Comparison of ENCODE assay signal across 1 cellular context in the genomic region with DNA sequence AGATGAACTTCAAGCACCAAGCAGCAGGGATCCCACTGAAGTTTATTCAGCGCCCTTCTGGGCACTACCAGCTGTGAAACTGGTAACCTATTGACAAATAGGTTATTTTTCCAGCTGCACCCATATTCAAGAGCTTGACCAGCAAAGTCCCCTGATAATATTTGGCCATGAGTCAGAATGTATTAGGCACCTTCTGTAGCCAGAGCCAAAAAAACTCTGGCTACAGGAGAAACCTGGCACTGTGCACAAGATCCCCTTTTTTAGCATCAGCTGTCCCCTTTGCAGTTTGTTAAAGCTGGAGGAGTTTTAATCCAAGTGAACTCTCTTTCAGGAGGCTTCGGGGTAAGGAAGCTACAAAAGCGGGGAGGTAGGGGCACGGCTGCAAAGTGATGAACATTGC.
TF ChIP-seq lines count a peak whose summit lies in the region.

No MANE protein-coding gene starts in this region.

TF ChIP-seq in GM12878, 131 proteins besides CTCF, POLR2A, EP300 and RAD21:
- no peak for TF ChIP-seq BCL11A (IDR thresholded peaks at IDR 0.05; ENCODE audit: low read depth, low read length)
- TF ChIP-seq SREBF1 (IDR thresholded peaks at IDR 0.05; ENCODE audit: low read length): no peak
- TF ChIP-seq RAD51 (IDR thresholded peaks at IDR 0.05): no peak
- TF ChIP-seq, protein P1, sequence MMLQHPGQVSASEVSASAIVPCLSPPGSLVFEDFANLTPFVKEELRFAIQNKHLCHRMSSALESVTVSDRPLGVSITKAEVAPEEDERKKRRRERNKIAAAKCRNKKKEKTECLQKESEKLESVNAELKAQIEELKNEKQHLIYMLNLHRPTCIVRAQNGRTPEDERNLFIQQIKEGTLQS (IDR thresholded peaks at IDR 0.05; ENCODE audit: borderline replicate concordance, extremely low read depth, low read depth, low read length): no peak
- TF ChIP-seq TCF7 (IDR thresholded peaks at IDR 0.05; ENCODE audit: borderline replicate concordance): no peak
- TF ChIP-seq, protein P2, sequence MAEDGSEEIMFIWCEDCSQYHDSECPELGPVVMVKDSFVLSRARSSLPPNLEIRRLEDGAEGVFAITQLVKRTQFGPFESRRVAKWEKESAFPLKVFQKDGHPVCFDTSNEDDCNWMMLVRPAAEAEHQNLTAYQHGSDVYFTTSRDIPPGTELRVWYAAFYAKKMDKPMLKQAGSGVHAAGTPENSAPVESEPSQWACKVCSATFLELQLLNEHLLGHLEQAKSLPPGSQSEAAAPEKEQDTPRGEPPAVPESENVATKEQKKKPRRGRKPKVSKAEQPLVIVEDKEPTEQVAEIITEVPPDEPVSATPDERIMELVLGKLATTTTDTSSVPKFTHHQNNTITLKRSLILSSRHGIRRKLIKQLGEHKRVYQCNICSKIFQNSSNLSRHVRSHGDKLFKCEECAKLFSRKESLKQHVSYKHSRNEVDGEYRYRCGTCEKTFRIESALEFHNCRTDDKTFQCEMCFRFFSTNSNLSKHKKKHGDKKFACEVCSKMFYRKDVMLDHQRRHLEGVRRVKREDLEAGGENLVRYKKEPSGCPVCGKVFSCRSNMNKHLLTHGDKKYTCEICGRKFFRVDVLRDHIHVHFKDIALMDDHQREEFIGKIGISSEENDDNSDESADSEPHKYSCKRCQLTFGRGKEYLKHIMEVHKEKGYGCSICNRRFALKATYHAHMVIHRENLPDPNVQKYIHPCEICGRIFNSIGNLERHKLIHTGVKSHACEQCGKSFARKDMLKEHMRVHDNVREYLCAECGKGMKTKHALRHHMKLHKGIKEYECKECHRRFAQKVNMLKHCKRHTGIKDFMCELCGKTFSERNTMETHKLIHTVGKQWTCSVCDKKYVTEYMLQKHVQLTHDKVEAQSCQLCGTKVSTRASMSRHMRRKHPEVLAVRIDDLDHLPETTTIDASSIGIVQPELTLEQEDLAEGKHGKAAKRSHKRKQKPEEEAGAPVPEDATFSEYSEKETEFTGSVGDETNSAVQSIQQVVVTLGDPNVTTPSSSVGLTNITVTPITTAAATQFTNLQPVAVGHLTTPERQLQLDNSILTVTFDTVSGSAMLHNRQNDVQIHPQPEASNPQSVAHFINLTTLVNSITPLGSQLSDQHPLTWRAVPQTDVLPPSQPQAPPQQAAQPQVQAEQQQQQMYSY (CRISPR knock-in tag; IDR thresholded peaks at IDR 0.05): no peak
- no peak for TF ChIP-seq HCFC1 (IDR thresholded peaks at IDR 0.05; ENCODE audit: low read length)
- no peak for TF ChIP-seq PML (IDR thresholded peaks at IDR 0.05; ENCODE audit: low read length)
- TF ChIP-seq IKZF1 (conservative IDR thresholded peaks at IDR 0.05): no peak
- TF ChIP-seq, protein P3, sequence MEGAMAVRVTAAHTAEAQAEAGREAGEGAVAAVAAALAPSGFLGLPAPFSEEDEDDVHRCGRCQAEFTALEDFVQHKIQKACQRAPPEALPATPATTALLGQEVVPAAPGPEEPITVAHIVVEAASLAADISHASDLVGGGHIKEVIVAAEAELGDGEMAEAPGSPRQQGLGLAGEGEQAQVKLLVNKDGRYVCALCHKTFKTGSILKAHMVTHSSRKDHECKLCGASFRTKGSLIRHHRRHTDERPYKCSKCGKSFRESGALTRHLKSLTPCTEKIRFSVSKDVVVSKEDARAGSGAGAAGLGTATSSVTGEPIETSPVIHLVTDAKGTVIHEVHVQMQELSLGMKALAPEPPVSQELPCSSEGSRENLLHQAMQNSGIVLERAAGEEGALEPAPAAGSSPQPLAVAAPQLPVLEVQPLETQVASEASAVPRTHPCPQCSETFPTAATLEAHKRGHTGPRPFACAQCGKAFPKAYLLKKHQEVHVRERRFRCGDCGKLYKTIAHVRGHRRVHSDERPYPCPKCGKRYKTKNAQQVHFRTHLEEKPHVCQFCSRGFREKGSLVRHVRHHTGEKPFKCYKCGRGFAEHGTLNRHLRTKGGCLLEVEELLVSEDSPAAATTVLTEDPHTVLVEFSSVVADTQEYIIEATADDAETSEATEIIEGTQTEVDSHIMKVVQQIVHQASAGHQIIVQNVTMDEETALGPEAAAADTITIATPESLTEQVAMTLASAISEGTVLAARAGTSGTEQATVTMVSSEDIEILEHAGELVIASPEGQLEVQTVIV (IDR thresholded peaks at IDR 0.05; ENCODE audit: borderline replicate concordance, partially characterized antibody): no peak
- TF ChIP-seq, protein P4, sequence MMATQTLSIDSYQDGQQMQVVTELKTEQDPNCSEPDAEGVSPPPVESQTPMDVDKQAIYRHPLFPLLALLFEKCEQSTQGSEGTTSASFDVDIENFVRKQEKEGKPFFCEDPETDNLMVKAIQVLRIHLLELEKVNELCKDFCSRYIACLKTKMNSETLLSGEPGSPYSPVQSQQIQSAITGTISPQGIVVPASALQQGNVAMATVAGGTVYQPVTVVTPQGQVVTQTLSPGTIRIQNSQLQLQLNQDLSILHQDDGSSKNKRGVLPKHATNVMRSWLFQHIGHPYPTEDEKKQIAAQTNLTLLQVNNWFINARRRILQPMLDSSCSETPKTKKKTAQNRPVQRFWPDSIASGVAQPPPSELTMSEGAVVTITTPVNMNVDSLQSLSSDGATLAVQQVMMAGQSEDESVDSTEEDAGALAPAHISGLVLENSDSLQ (IDR thresholded peaks at IDR 0.05): no peak
- TF ChIP-seq NFXL1 (IDR thresholded peaks at IDR 0.05; ENCODE audit: borderline replicate concordance): no peak
- TF ChIP-seq SRF (IDR thresholded peaks at IDR 0.05; ENCODE audit: low read depth in 2 of 2, low read length in 2 of 2): no peak
- no peak for TF ChIP-seq HDGF (IDR thresholded peaks at IDR 0.05)
- no peak for TF ChIP-seq JUNB (IDR thresholded peaks at IDR 0.05)
- TF ChIP-seq, protein P5, sequence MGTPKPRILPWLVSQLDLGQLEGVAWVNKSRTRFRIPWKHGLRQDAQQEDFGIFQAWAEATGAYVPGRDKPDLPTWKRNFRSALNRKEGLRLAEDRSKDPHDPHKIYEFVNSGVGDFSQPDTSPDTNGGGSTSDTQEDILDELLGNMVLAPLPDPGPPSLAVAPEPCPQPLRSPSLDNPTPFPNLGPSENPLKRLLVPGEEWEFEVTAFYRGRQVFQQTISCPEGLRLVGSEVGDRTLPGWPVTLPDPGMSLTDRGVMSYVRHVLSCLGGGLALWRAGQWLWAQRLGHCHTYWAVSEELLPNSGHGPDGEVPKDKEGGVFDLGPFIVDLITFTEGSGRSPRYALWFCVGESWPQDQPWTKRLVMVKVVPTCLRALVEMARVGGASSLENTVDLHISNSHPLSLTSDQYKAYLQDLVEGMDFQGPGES (IDR thresholded peaks at IDR 0.05): no peak
- no peak for TF ChIP-seq SIX5 (IDR thresholded peaks at IDR 0.05; ENCODE audit: low read depth, low read length, severe bottlenecking)
- no peak for TF ChIP-seq ZNF384 (IDR thresholded peaks at IDR 0.05; ENCODE audit: borderline replicate concordance, low read depth, low read length)
- TF ChIP-seq RELA (IDR thresholded peaks at IDR 0.05; ENCODE audit: borderline replicate concordance, partially characterized antibody): no peak
- TF ChIP-seq, protein P6, sequence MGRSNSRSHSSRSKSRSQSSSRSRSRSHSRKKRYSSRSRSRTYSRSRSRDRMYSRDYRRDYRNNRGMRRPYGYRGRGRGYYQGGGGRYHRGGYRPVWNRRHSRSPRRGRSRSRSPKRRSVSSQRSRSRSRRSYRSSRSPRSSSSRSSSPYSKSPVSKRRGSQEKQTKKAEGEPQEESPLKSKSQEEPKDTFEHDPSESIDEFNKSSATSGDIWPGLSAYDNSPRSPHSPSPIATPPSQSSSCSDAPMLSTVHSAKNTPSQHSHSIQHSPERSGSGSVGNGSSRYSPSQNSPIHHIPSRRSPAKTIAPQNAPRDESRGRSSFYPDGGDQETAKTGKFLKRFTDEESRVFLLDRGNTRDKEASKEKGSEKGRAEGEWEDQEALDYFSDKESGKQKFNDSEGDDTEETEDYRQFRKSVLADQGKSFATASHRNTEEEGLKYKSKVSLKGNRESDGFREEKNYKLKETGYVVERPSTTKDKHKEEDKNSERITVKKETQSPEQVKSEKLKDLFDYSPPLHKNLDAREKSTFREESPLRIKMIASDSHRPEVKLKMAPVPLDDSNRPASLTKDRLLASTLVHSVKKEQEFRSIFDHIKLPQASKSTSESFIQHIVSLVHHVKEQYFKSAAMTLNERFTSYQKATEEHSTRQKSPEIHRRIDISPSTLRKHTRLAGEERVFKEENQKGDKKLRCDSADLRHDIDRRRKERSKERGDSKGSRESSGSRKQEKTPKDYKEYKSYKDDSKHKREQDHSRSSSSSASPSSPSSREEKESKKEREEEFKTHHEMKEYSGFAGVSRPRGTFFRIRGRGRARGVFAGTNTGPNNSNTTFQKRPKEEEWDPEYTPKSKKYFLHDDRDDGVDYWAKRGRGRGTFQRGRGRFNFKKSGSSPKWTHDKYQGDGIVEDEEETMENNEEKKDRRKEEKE (IDR thresholded peaks at IDR 0.05): no peak
